Comparison of ENCODE assay signal across 3 cellular contexts in the genomic region with DNA sequence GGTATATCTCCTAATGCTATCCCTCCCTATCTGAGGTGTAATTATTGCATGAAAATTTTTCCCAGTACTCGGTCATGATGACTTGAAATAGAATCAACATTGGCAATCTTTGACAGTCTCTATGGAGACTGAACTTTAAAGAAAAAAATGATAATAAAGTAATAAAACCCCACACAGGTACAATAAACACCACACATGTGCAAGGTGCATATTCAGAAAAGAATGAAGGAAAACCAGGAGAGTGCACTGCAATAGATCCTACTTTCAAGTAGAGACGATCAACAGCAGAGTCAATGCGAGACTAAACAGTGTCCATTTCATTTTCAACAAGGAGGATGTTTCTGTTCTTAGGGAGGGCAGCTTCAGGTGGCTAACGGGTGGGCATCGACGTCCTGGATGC.
"Had no signal": no experiment of that assay in that cellular context is flagged by ENCODE, and none has a peak within 500 bp of the region (broad histone marks: within the 10 kb centered on the region; RNA-seq: fewer than 3 reads in every experiment).

No MANE protein-coding gene starts in this region.

- DNase-seq: GDM1, GF-D8 had no signal

- ATAC-seq: GM12878 had no signal

- H3K4me3 ChIP-seq: GM12878 had no signal
